ENCODE assay signal across 8 cellular contexts in genomic region chr1:212234431-212235298, GRCh38. TPM values are rescaled to one million over a fixed set of nuclear protein-coding genes. Genes with fewer than 3 reads are reported as not detected.
DNase-seq lines count a peak whose midpoint lies in the region; ATAC-seq and TF ChIP-seq lines count a peak whose summit lies in the region.

No MANE protein-coding gene starts in this region.

- H3K9me3 ChIP-seq in fibroblast of lung (ENCODE audit: control insufficient read depth, insufficient read depth, low read depth, low read length): no peaks in the 10 kb centered on the region

- H3K27me3 ChIP-seq in fibroblast of lung (ENCODE audit: control insufficient read depth, insufficient read depth, low read length): no peaks in the 10 kb centered on the region

- H3K36me3 Mint-ChIP-seq in CD14-positive monocyte: peaks cover 0 to 4% of the 10 kb centered on the region in 2 donors

- H3K27ac Mint-ChIP-seq in CD14-positive monocyte: peak overlapping the region; percentile 87 to 99 (median 95)

- TF ChIP-seq CTCF in CD14-positive monocyte (IDR thresholded peaks at IDR 0.05): no peak
- TF ChIP-seq CTCF in fibroblast of lung (conservative IDR thresholded peaks at IDR 0.05 in 1 of 2, IDR thresholded peaks at IDR 0.05 in 1 of 2; ENCODE audit: low read depth in 1 of 2, low read length in 2 of 2): no peak

- H3K4me3 ChIP-seq in fibroblast of lung (replicated peaks in 1 of 4; ENCODE audit: control extremely low read depth in 1 of 4, insufficient read depth in 1 of 4, low read depth in 3 of 4, low read length in 4 of 4): no peak overlapping the region

- ATAC-seq in HG03469 (IDR thresholded peaks at IDR 0.05; ENCODE audit: unreplicated experiment): peak; percentile 70

- H3K9ac ChIP-seq in fibroblast of lung (ENCODE audit: insufficient read depth, low read length): no peak overlapping the region

- peaks cover 0 to 4% (median 0%) of the 10 kb centered on the region in 7 donors for H3K9me3 Mint-ChIP-seq in CD14-positive monocyte

- no peaks in the 10 kb centered on the region for H3K79me2 ChIP-seq in fibroblast of lung (ENCODE audit: control insufficient read depth, insufficient read depth, low read length)

- H2AFZ ChIP-seq in fibroblast of lung (ENCODE audit: low read length): peak overlapping the region; percentile 37

- peak overlapping the region in 1 of 2 donors; percentile 36 for H3K4me3 Mint-ChIP-seq in CD14-positive monocyte

- peaks cover 5% of the 10 kb centered on the region for H3K4me1 ChIP-seq in fibroblast of lung (ENCODE audit: control insufficient read depth, extremely low read depth, insufficient read depth, low read length)

- H4K20me1 ChIP-seq in fibroblast of lung (ENCODE audit: control insufficient read depth, extremely low read depth, insufficient read depth, low read length): no peaks in the 10 kb centered on the region

- peaks cover 49% of the 10 kb centered on the region for H3K4me1 Mint-ChIP-seq in CD14-positive monocyte

- intact Hi-C loops in CD14-positive monocyte (cut with micrococcal nuclease): loop anchor here (5.0 to 10.0 kb wide), 2 partner anchors 50 to 53 kb away; partner anchors contain the start of gene PPP2R5A (in 2 of the 2)

- H3K27me3 Mint-ChIP-seq in CD14-positive monocyte (ENCODE audit: low read depth in 3 of 3): no peaks in the 10 kb centered on the region

- peak overlapping the region; percentile 70 for H3K4me2 ChIP-seq in fibroblast of lung (ENCODE audit: extremely low read depth, insufficient read depth, low read length)

- DNase-seq in CD14-positive monocyte (ENCODE audit: low spot score) (peak; percentile 84), GM19240 (ENCODE audit: insufficient read length, low spot score) (peak; percentile 38), SW480 (ENCODE audit: low spot score) (peak; percentile 93), fibroblast of lung (ENCODE audit: low read depth in 2 of 2) (peak; percentile 95 to 97), pulmonary artery endothelial cell (ENCODE audit: low read depth, low spot score) (peak; percentile 15), globus pallidus (ENCODE audit: low spot score) (no peak), NCI-H69 (lab: John Stamatoyannopoulos, UW) (no peak)

- no peaks in the 10 kb centered on the region for H3K36me3 ChIP-seq in fibroblast of lung (ENCODE audit: control insufficient read depth, insufficient read depth, low read length)

- peak overlapping the region; percentile 37 for H3K27ac ChIP-seq in fibroblast of lung (ENCODE audit: insufficient read depth, low read length)

RNA-seq across cellular contexts. Expression of gene PPP2R5A, which starts 50.5 kb away (rescaled TPM):
- 10 to 100 TPM; 28.1 to 31.1 TPM for polyA plus RNA-seq in CD14-positive monocyte
- 25.9 and 35.2 TPM in 2 replicates for total RNA-seq in fibroblast of lung
- polyA plus RNA-seq in fibroblast of lung: 21.2 and 22.6 TPM in 2 replicates
- 13.8 and 17.3 TPM in 2 replicates for polyA plus RNA-seq in fibroblast of lung (2012)
- polyA minus RNA-seq in fibroblast of lung (ENCODE audit: low replicate concordance): 1.5 and 3.6 TPM in 2 replicates
- 25.1 and 31.3 TPM in 2 replicates for total RNA-seq in pulmonary artery endothelial cell

Comparison
In these comparisons a context has a peak if more than half of its experiments do, and no peak if none do; other contexts are left out.
1. DNase-seq: peak in CD14-positive monocyte (single experiment), GM19240 (single experiment), SW480 (single experiment), fibroblast of lung (2 of 2) and pulmonary artery endothelial cell (single experiment); none in globus pallidus (single experiment) and NCI-H69 (single experiment).